In genomic region chr2:199940373-199940772, GRCh38 we compare ENCODE assay signal across 1 cellular context.
TF ChIP-seq lines count a peak whose summit lies in the region.

No MANE protein-coding gene starts in this region.

TF ChIP-seq in K562, 482 proteins besides CTCF, POLR2A, EP300 and RAD21 (continued from another document):
- TF ChIP-seq ZNF384 (IDR thresholded peaks at IDR 0.05; ENCODE audit: low read depth, low read length) (peak; percentile 88), DIDO1 (tag; IDR thresholded peaks at IDR 0.05; ENCODE audit: low read depth) (no peak), MCM2 (IDR thresholded peaks at IDR 0.05; ENCODE audit: low read depth) (no peak)
